ENCODE assay signal across 17 cellular contexts in genomic region chr6:108610270-108610839, GRCh38. TPM values are rescaled to one million over a fixed set of nuclear protein-coding genes. Genes with fewer than 3 reads are reported as not detected.
A peak's percentile ranks its signal among the peaks of the same experiment; 100 is the strongest.
DNase-seq lines count a peak whose midpoint lies in the region; ATAC-seq and TF ChIP-seq lines count a peak whose summit lies in the region.
"Had no signal": no experiment of that assay in that cellular context is flagged by ENCODE, and none has a peak within 500 bp of the region (broad histone marks: within the 10 kb centered on the region; RNA-seq: fewer than 3 reads in every experiment).

No MANE protein-coding gene starts in this region.

- no peaks in the 10 kb centered on the region for H3K27me3 Mint-ChIP-seq in chondrocyte (ENCODE audit: low read depth)
- H3K27me3 Mint-ChIP-seq in activated CD8-positive, alpha-beta T cell treated with anti-CD3 and anti-CD28 coated beads for 36 hours: no peaks in the 10 kb centered on the region
- H3K27me3 Mint-ChIP-seq: CD4-positive, alpha-beta memory T cell had no signal

- H3K4me3 Mint-ChIP-seq in chondrocyte (ENCODE audit: unreplicated experiment): no peak overlapping the region
- no peak overlapping the region for H3K4me3 Mint-ChIP-seq in activated CD8-positive, alpha-beta T cell treated with anti-CD3 and anti-CD28 coated beads for 36 hours
- H3K4me3 Mint-ChIP-seq: CD4-positive, alpha-beta memory T cell had no signal

- H3K9me2 ChIP-seq in SK-N-SH: no peaks in the 10 kb centered on the region

- TF ChIP-seq EP300 in stomach (IDR thresholded peaks at IDR 0.05) (no peak), SK-N-SH (IDR thresholded peaks at IDR 0.05; ENCODE audit: borderline replicate concordance in 1 of 2, low read depth in 1 of 2, low read length in 1 of 2) (no peak)

- H3K9me3 ChIP-seq in muscle layer of colon (ENCODE audit: low read length): no peaks in the 10 kb centered on the region
- peaks cover 0 to 7% (median 0%) of the 10 kb centered on the region in 4 donors for H3K9me3 ChIP-seq in stomach
- H3K9me3 ChIP-seq in SK-N-SH: no peaks in the 10 kb centered on the region

- peak overlapping the region; percentile 34 for H3K27ac Mint-ChIP-seq in chondrocyte (ENCODE audit: unreplicated experiment)
- no peak overlapping the region for H3K27ac Mint-ChIP-seq in activated CD8-positive, alpha-beta T cell treated with anti-CD3 and anti-CD28 coated beads for 36 hours
- H3K27ac Mint-ChIP-seq: CD4-positive, alpha-beta memory T cell had no signal

- no peak for TF ChIP-seq POLR2A in stomach (IDR thresholded peaks at IDR 0.05)

- POLR2A ChIA-PET in SK-N-SH (lab: Yijun Ruan, JAX): no interaction called here
- POLR2A ChIA-PET in activated CD8-positive, alpha-beta T cell treated with anti-CD3 and anti-CD28 coated beads for 36 hours (lab: Charles Lee): no interaction called here

- peaks cover 84% of the 10 kb centered on the region for H3K79me2 ChIP-seq in SK-N-SH (ENCODE audit: insufficient read depth)

- H3K4me1 ChIP-seq in muscle layer of colon (ENCODE audit: insufficient read depth, low read length) (peaks cover 49% of the 10 kb centered on the region), stomach (peaks cover 40 to 88% (median 64%) of the 10 kb centered on the region in 4 donors), SK-N-SH (ENCODE audit: control insufficient read depth in 1 of 2, insufficient read depth in 2 of 2, low read depth in 1 of 2, low read length in 1 of 2) (peaks cover 14 to 16% of the 10 kb centered on the region in 2 experiments; a peak in 3 of 4 replicates)

- H3K27ac ChIP-seq in muscle layer of colon (ENCODE audit: low read depth, low read length) (peak overlapping the region; percentile 22), stomach (peak overlapping the region in 3 of 5 donors; percentile 2 to 59 (median 35)), SK-N-SH (ENCODE audit: low read depth in 2 of 2, low read length in 1 of 2) (no peak overlapping the region; a peak in 1 of 4 replicates)
- H3K27ac ChIP-seq: adrenal gland had no signal

- no peak overlapping the region for H3K4me2 ChIP-seq in SK-N-SH

- CTCF ChIA-PET in SK-N-SH (lab: Yijun Ruan, JAX): no interaction called here
- CTCF ChIA-PET in activated CD8-positive, alpha-beta T cell treated with anti-CD3 and anti-CD28 coated beads for 36 hours (lab: Charles Lee): no interaction called here

- peaks cover 4% of the 10 kb centered on the region for H3K9me3 Mint-ChIP-seq in chondrocyte (ENCODE audit: low read depth)
- H3K9me3 Mint-ChIP-seq in activated CD8-positive, alpha-beta T cell treated with anti-CD3 and anti-CD28 coated beads for 36 hours: peaks cover 6% of the 10 kb centered on the region

- H3K36me3 ChIP-seq in muscle layer of colon (ENCODE audit: insufficient read depth, low read length) (no peaks in the 10 kb centered on the region), stomach (peaks cover 0 to 5% (median 0%) of the 10 kb centered on the region in 4 donors), SK-N-SH (replicated peaks in 1 of 2; ENCODE audit: control insufficient read depth in 1 of 2, insufficient read depth in 2 of 2, low read length in 1 of 2) (peaks cover 0 to 9% of the 10 kb centered on the region in 2 experiments)
- H3K36me3 ChIP-seq: adrenal gland had no signal

- H3K27me3 ChIP-seq in muscle layer of colon (ENCODE audit: control insufficient read depth in 1 of 2, insufficient read depth in 2 of 2, low read length in 2 of 2) (no peaks in the 10 kb centered on the region), stomach (no peaks in the 10 kb centered on the region), SK-N-SH (ENCODE audit: insufficient read depth) (no peaks in the 10 kb centered on the region)
- H3K27me3 ChIP-seq: adrenal gland had no signal

- TF ChIP-seq CTCF in chondrocyte (IDR thresholded peaks at IDR 0.05): no peak
- no peak for TF ChIP-seq CTCF in stomach (IDR thresholded peaks at IDR 0.05)
- no peak for TF ChIP-seq CTCF in SK-N-SH (IDR thresholded peaks at IDR 0.05)
- no peak for TF ChIP-seq CTCF in activated CD8-positive, alpha-beta T cell treated with anti-CD3 and anti-CD28 coated beads for 36 hours (IDR thresholded peaks at IDR 0.05)

- DNase-seq in OCI-M1 (lab: John Stamatoyannopoulos, UW) (peak; percentile 56), chondrocyte (ENCODE audit: low spot score) (no peak), stomach (no peak), SK-N-SH (no peak)
- DNase-seq in activated CD4-positive, alpha-beta T cell treated with anti-CD3 and anti-CD28 coated beads for 1 hour: no peak
- DNase-seq in stimulated activated CD4-positive, alpha-beta T cell treated with anti-CD3 and anti-CD28 coated beads, Interleukin-1b, Interleukin-23, amount 100 ng/mL, for 48 hours: no peak
- DNase-seq in activated CD8-positive, alpha-beta T cell treated with anti-CD3 and anti-CD28 coated beads for 36 hours: no peak
- DNase-seq: activated CD4-positive, CD25-positive, alpha-beta regulatory T cell treated with anti-CD3 and anti-CD28 coated beads, Interleukin-2, amount 50 U/mL, for 72 hours; activated effector memory CD4-positive, alpha-beta T cell treated with Interleukin-2 at 50 U/mL for 16 hours; adrenal gland; CD4-positive, alpha-beta memory T cell; DMS53; H7; NCI-H1436 treated with DMSO at 0.1 percent for 48 hours; posterior cingulate gyrus; stimulated activated naive CD8-positive, alpha-beta T cell treated with anti-CD3 and anti-CD28 coated beads, Interleukin-15, Interleukin-2, amounts not matched to agents 100 U/mL and 50 U/mL, for 24 hours had no signal

- peaks cover 5% of the 10 kb centered on the region for H3F3A ChIP-seq in SK-N-SH (replicated peaks; ENCODE audit: insufficient read depth)

- intact Hi-C loops in stomach (cut with DNase I; ENCODE audit: low total_unique reads): no loop called here
- intact Hi-C loops in activated CD8-positive, alpha-beta T cell treated with anti-CD3 and anti-CD28 coated beads for 36 hours (cut with micrococcal nuclease): no loop called here

- 40 to 72% (median 51%) methylated on average over 3 of the region's 3 CpGs for WGBS in stomach, 5 donors
- 89% methylated on average over 3 of the region's 3 CpGs for WGBS in SK-N-SH (ENCODE audit: low lambda C conversion rate)

- H2AFZ ChIP-seq in SK-N-SH (ENCODE audit: low read depth): no peak overlapping the region

- H3K4me1 Mint-ChIP-seq in chondrocyte (ENCODE audit: low read depth): peaks cover 74% of the 10 kb centered on the region
- peaks cover 38% of the 10 kb centered on the region for H3K4me1 Mint-ChIP-seq in activated CD8-positive, alpha-beta T cell treated with anti-CD3 and anti-CD28 coated beads for 36 hours (ENCODE audit: low read depth)

- peaks cover 3% of the 10 kb centered on the region for H3K36me3 Mint-ChIP-seq in chondrocyte (ENCODE audit: low read depth)
- H3K36me3 Mint-ChIP-seq in activated CD8-positive, alpha-beta T cell treated with anti-CD3 and anti-CD28 coated beads for 36 hours (ENCODE audit: low read depth): peaks cover 4% of the 10 kb centered on the region

- H4K20me1 ChIP-seq in SK-N-SH (ENCODE audit: insufficient read depth): peaks cover 56% of the 10 kb centered on the region

- H3K4me3 ChIP-seq in muscle layer of colon (ENCODE audit: low read depth in 1 of 2, low read length in 2 of 2) (no peak overlapping the region), stomach (no peak overlapping the region), SK-N-SH (ENCODE audit: low read depth in 2 of 2, low read length in 1 of 2) (no peak overlapping the region)
- H3K4me3 ChIP-seq: adrenal gland had no signal

- no peak for TF ChIP-seq RAD21 in SK-N-SH (IDR thresholded peaks at IDR 0.05; ENCODE audit: low read length)

- H3K9ac ChIP-seq in muscle layer of colon (ENCODE audit: low read length): no peak overlapping the region
- no peak overlapping the region for H3K9ac ChIP-seq in SK-N-SH

- ATAC-seq in activated CD8-positive, alpha-beta T cell treated with anti-CD3 and anti-CD28 coated beads for 36 hours: no peak
- ATAC-seq: stimulated activated naive CD8-positive, alpha-beta T cell treated with anti-CD3 and anti-CD28 coated beads, Interleukin-15, Interleukin-2, amounts not matched to agents 100 U/mL and 50 U/mL, for 24 hours had no signal

TF ChIP-seq in SK-N-SH, 30 proteins besides CTCF, POLR2A, EP300 and RAD21:
- TF ChIP-seq USF2 (IDR thresholded peaks at IDR 0.05; ENCODE audit: borderline replicate concordance, low read depth, low read length): no peak
- TF ChIP-seq TAF1 (IDR thresholded peaks at IDR 0.05; ENCODE audit: borderline replicate concordance, low read depth, low read length): no peak

RNA-seq across cellular contexts. Expression of gene FOXO3, which starts 49.6 kb away (rescaled TPM):
- total RNA-seq in chondrocyte: 42.7 to 58.1 TPM (median 45.0 TPM) in 3 replicates
- 10 to 100 TPM; 33.3 to 89.8 (median 78.6) TPM for total RNA-seq in stomach
- 10 to 100 TPM; 13.0 to 21.2 (median 14.4) TPM for polyA plus RNA-seq in stomach
- polyA plus RNA-seq in SK-N-SH (2012; rRNA removed): 8.1 and 8.5 TPM in 2 replicates
- 7.5 and 8.1 TPM in 2 replicates for polyA plus RNA-seq in SK-N-SH (2012; cell fraction: cytosol; rRNA removed)
- polyA plus RNA-seq in SK-N-SH (2012; cell fraction: nucleus; rRNA removed): 5.9 and 8.0 TPM in 2 replicates
- total RNA-seq in activated CD8-positive, alpha-beta T cell treated with anti-CD3 and anti-CD28 coated beads for 36 hours: 1 to 10 TPM; 7.5 to 9.0 TPM

Comparison
In these comparisons a context has a peak if more than half of its experiments do, and no peak if none do; other contexts are left out.
1. H3K27ac ChIP-seq: peak in muscle layer of colon (single experiment) and stomach (3 of 5); none in SK-N-SH (0 of 2).